Comparison of ENCODE assay signal across 8 cellular contexts in the genomic region with DNA sequence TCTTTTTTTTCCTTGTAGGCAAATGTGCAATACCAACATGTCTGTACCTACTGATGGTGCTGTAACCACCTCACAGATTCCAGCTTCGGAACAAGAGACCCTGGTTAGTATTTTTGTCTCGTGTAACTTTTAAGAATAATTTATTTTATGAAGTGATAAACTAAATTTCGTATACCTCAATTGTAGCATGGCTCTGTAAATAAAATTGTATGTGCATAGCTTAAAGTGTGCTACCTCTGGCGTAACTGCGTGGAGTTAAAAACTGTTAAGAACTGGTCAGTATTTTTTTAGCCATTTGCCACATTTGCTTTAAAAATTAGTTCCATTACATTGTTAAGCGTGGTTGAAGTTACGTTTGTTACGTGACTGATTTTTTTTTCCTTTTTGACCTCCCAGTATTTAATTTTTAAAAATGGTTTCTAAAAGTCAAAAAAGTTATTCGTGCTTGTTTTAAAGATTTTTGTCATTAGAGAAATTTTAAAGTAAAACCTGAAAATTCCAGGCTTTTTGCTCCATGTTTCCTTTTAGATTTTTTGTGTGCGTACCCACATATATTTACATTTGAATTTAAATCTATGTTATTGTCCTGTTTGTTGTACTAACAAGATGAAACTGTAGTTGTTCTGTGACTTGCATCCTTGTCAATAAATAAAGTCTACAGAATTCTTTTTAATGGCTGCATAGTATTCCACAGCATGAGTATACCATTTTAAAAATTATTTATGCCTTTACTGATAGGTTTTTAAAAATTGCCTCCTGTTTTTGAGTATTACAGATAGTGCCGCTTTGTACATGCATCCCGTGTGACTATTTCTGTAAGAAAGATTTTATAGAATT. TPM values are rescaled to one million over a fixed set of nuclear protein-coding genes. Genes with fewer than 3 reads are reported as not detected.
DNase-seq lines count a peak whose midpoint lies in the region; ATAC-seq and TF ChIP-seq lines count a peak whose summit lies in the region.

No MANE protein-coding gene starts in this region.

- H3K27ac ChIP-seq in C4-2B (peak overlapping the region; percentile 99), ectodermal cell (ENCODE audit: insufficient read depth, low read depth, low read length, poor library complexity, severe bottlenecking) (no peak overlapping the region), neural cell (ENCODE audit: low read length) (peak overlapping the region; percentile 95)

- H3K4me1 ChIP-seq in ectodermal cell (ENCODE audit: control insufficient read depth, insufficient read depth, low read length), result no peaks in the 10 kb centered on the region

- DNase-seq in MG63, result no peak
- DNase-seq in NCI-H187 (lab: John Stamatoyannopoulos, UW), result no peak
- no peak for DNase-seq in NCI-H82 treated with DMSO at 0.1 percent for 48 hours (lab: John Stamatoyannopoulos, UW; ENCODE audit: unreplicated experiment)
- no peak for DNase-seq in cortex of kidney (lab: John Stamatoyannopoulos, UW)

- H3K4me3 ChIP-seq in MG63, result peak overlapping the region; percentile 99
- H3K4me3 ChIP-seq in ectodermal cell (ENCODE audit: insufficient read depth, low read depth, low read length), result peak overlapping the region; percentile 86
- peak overlapping the region; percentile 97 for H3K4me3 ChIP-seq in neural cell (ENCODE audit: low read length)

- peaks cover 37% of the 10 kb centered on the region for H3K79me2 ChIP-seq in neural cell (replicated peaks; ENCODE audit: insufficient read depth, low read length)

- H3K36me3 ChIP-seq in MG63 (peaks cover 52% of the 10 kb centered on the region), ectodermal cell (ENCODE audit: control insufficient read depth, insufficient read depth, low read length) (peaks cover 18% of the 10 kb centered on the region), neural cell (ENCODE audit: insufficient read depth, low read length) (peaks cover 4% of the 10 kb centered on the region)

- H2AFZ ChIP-seq in neural cell (ENCODE audit: low read depth, low read length), result peak overlapping the region; percentile 99

- TF ChIP-seq EP300 in neural cell (conservative IDR thresholded peaks at IDR 0.05; ENCODE audit: poor library complexity, severe bottlenecking), result no peak

- WGBS in ectodermal cell, 2 experiments, result 77 to 96% methylated on average over 8 to 11 of the region's 12 CpGs

- H3K9me3 ChIP-seq in MG63, result no peaks in the 10 kb centered on the region; the same call in 1 of the 2 replicates
- no peaks in the 10 kb centered on the region for H3K9me3 ChIP-seq in ectodermal cell (ENCODE audit: control insufficient read depth, low read length)
- H3K9me3 ChIP-seq in neural cell (ENCODE audit: low read length), result no peaks in the 10 kb centered on the region

- no peaks in the 10 kb centered on the region for H3K9me2 ChIP-seq in neural cell (ENCODE audit: insufficient read depth, low read length)

- H3K27me3 ChIP-seq in MG63 (no peaks in the 10 kb centered on the region), ectodermal cell (ENCODE audit: control insufficient read depth, insufficient read depth, low read length, poor library complexity, severe bottlenecking) (no peaks in the 10 kb centered on the region), neural cell (ENCODE audit: insufficient read depth, low read depth, low read length) (no peaks in the 10 kb centered on the region)

- no peaks in the 10 kb centered on the region for H3F3A ChIP-seq in neural cell (ENCODE audit: insufficient read depth, low read length, poor library complexity, severe bottlenecking)

- H3K4me2 ChIP-seq in neural cell (ENCODE audit: low read length), result peak overlapping the region; percentile 72

- peak overlapping the region; percentile 99 for H3K9ac ChIP-seq in neural cell (ENCODE audit: low read length)

- no peak for TF ChIP-seq CTCF in C4-2B (conservative IDR thresholded peaks at IDR 0.05)
- TF ChIP-seq CTCF in neural cell (IDR thresholded peaks at IDR 0.05; ENCODE audit: poor library complexity, severe bottlenecking), result no peak

- no peak for TF ChIP-seq RAD21 in neural cell (conservative IDR thresholded peaks at IDR 0.05)

- ATAC-seq in HG03354 (IDR thresholded peaks at IDR 0.05; ENCODE audit: poor library complexity, severe bottlenecking, unreplicated experiment), result no peak

- H4K20me1 ChIP-seq in neural cell (ENCODE audit: insufficient read depth), result no peaks in the 10 kb centered on the region

TF ChIP-seq in neural cell, 6 proteins besides CTCF, POLR2A, EP300 and RAD21:
- no peak for TF ChIP-seq EZH2 (IDR thresholded peaks at IDR 0.05; ENCODE audit: borderline replicate concordance, insufficient read depth, low read length, poor library complexity, severe bottlenecking)
- no peak for TF ChIP-seq POLR2AphosphoS5 (IDR thresholded peaks at IDR 0.05)
- TF ChIP-seq, protein P1, sequence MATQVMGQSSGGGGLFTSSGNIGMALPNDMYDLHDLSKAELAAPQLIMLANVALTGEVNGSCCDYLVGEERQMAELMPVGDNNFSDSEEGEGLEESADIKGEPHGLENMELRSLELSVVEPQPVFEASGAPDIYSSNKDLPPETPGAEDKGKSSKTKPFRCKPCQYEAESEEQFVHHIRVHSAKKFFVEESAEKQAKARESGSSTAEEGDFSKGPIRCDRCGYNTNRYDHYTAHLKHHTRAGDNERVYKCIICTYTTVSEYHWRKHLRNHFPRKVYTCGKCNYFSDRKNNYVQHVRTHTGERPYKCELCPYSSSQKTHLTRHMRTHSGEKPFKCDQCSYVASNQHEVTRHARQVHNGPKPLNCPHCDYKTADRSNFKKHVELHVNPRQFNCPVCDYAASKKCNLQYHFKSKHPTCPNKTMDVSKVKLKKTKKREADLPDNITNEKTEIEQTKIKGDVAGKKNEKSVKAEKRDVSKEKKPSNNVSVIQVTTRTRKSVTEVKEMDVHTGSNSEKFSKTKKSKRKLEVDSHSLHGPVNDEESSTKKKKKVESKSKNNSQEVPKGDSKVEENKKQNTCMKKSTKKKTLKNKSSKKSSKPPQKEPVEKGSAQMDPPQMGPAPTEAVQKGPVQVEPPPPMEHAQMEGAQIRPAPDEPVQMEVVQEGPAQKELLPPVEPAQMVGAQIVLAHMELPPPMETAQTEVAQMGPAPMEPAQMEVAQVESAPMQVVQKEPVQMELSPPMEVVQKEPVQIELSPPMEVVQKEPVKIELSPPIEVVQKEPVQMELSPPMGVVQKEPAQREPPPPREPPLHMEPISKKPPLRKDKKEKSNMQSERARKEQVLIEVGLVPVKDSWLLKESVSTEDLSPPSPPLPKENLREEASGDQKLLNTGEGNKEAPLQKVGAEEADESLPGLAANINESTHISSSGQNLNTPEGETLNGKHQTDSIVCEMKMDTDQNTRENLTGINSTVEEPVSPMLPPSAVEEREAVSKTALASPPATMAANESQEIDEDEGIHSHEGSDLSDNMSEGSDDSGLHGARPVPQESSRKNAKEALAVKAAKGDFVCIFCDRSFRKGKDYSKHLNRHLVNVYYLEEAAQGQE (IDR thresholded peaks at IDR 0.05; ENCODE audit: borderline replicate concordance), result no peak
- no peak for TF ChIP-seq TAF1 (IDR thresholded peaks at IDR 0.05; ENCODE audit: low read depth)
- TF ChIP-seq MXI1 (conservative IDR thresholded peaks at IDR 0.05; ENCODE audit: poor library complexity, severe bottlenecking), result no peak
- TF ChIP-seq SMC3 (conservative IDR thresholded peaks at IDR 0.05; ENCODE audit: poor library complexity), result no peak

RNA-seq across cellular contexts. Expression of a gene that starts 1.4 kb away (rescaled TPM):
- total RNA-seq in MG63 (2014; rRNA removed; shearing (Covaris generic); ENCODE audit: low replicate concordance), result 17.4 and 38.3 TPM in 2 replicates
- polyA plus RNA-seq in ectodermal cell (2013, experiment 1 of 4), result 49.0 TPM
- 50.0 TPM for polyA plus RNA-seq in ectodermal cell (2013, experiment 2 of 4)
- 25.7 TPM for polyA plus RNA-seq in ectodermal cell (2013, experiment 3 of 4)
- 32.6 TPM for polyA plus RNA-seq in ectodermal cell (2013, experiment 4 of 4)
- polyA plus RNA-seq in neural cell, result 26.8 and 37.5 TPM in 2 replicates
- polyA minus RNA-seq in neural cell, result 85.9 and 108 TPM in 2 replicates
